In the genomic region with DNA sequence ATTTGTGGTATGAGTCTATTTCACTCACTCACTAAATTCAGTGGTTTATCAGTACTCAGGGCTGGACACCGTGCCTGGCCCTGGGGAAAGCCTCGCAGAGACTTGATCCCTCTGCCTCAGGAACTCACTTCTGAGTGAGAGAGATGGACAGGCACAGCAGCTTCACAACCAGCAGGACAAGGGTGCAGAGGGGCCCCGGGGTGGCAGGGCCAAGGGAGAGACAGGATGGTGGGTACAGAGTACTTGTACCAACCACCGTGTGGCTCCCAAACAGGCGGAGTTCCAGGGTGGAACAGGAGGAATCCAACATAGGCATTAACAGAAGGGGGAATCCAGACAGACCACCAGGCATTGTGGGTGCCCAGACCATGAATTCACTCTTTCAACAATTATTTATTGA, we compare ENCODE assay signal across 19 cellular contexts.
"Had no signal": no experiment of that assay in that cellular context is flagged by ENCODE, and none has a peak within 500 bp of the region (broad histone marks: within the 10 kb centered on the region; RNA-seq: fewer than 3 reads in every experiment).

No MANE protein-coding gene starts in this region.

- H3K9me3 ChIP-seq: esophagus muscularis mucosa, gastrocnemius medialis, heart right ventricle, left lung, lower lobe of right lung, mucosa of descending colon had no signal

- H3K36me3 Mint-ChIP-seq: mesothelial cell of epicardium had no signal

- H3K36me3 ChIP-seq: esophagus muscularis mucosa, gastrocnemius medialis, heart right ventricle, left lung, lower lobe of right lung had no signal

- H3K27me3 ChIP-seq: gastrocnemius medialis had no signal

- H3K4me1 Mint-ChIP-seq: mesothelial cell of epicardium had no signal

- DNase-seq: dermis blood vessel endothelial cell; effector CD4-positive, alpha-beta T cell; effector memory CD4-positive, alpha-beta T cell; foreskin keratinocyte; gastrocnemius medialis; glutamatergic neuron; head of caudate nucleus; heart right ventricle; hippocampal formation; left cardiac atrium; left lung; left ventricle myocardium superior; lower lobe of right lung; mesenchymal stem cell; mucosa of descending colon had no signal

- H3K27ac Mint-ChIP-seq: mesothelial cell of epicardium had no signal

- H3K27ac ChIP-seq: coronary artery, dorsolateral prefrontal cortex, esophagus muscularis mucosa, foreskin keratinocyte, gastrocnemius medialis, heart right ventricle, left lung, lower lobe of right lung had no signal

- H3K4me1 ChIP-seq: esophagus muscularis mucosa, foreskin keratinocyte, gastrocnemius medialis, heart right ventricle, left lung, lower lobe of right lung had no signal

- H3K4me3 ChIP-seq: coronary artery, dorsolateral prefrontal cortex, esophagus muscularis mucosa, gastrocnemius medialis, heart right ventricle, left lung, lower lobe of right lung, mucosa of descending colon had no signal

- H3K4me3 Mint-ChIP-seq: mesothelial cell of epicardium had no signal

- ATAC-seq: foreskin keratinocyte, gastrocnemius medialis, heart right ventricle, left cardiac atrium, left lung, left ventricle myocardium superior, lower lobe of right lung, mucosa of descending colon had no signal

- H3K9me3 Mint-ChIP-seq: mesothelial cell of epicardium had no signal
